Comparison of ENCODE assay signal across 29 cellular contexts in the genomic region with DNA sequence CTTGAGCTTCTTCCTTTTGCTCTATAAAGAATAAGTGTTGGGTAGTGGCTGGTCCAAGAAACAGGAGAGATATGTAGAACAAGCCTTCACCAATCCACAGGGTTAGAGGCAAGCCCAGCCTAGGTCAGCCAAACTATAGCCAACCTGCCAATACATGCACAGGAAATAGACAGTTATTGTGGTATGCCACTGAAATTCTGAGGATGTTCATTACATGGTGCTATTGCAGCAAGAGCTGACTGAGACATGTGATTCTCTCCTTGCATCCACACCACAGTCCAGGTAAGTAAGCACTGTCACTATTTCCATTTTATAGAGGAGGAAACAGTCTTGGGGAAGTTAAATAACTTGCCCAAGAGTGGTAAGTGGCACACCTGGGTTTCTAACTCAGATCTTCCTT.
"Had no signal": no experiment of that assay in that cellular context is flagged by ENCODE, and none has a peak within 500 bp of the region (broad histone marks: within the 10 kb centered on the region; RNA-seq: fewer than 3 reads in every experiment).

No MANE protein-coding gene starts in this region.

- H3K27ac Mint-ChIP-seq: stimulated activated effector memory CD8-positive, alpha-beta T cell treated with anti-CD3 and anti-CD28 coated beads, Interleukin-12 subunit alpha, Interleukin-12 subunit beta, amount 100 ng/mL, for 72 hours; stimulated activated memory B cell treated with anti-CD40 and anti-IgM and Interleukin-4, amounts not matched to agents 10 μg/mL and 1 μg/mL and 100 μg/mL, for 72 hours; stimulated activated naive B cell treated with anti-CD40 and anti-IgM and Interleukin-4, amounts not matched to agents 10 μg/mL and 1 μg/mL and 100 μg/mL, for 72 hours; stimulated activated naive CD8-positive, alpha-beta T cell treated with anti-CD3 and anti-CD28 coated beads, Interleukin-15, amount 100 ng/mL, for 72 hours; stimulated activated naive CD8-positive, alpha-beta T cell treated with anti-CD3 and anti-CD28 coated beads, Interleukin-15, Interleukin-2, amounts not matched to agents 100 ng/mL and 50 ng/mL, for 24 hours; type B pancreatic cell had no signal

- H3K9me3 ChIP-seq: suprapubic skin, testis, thoracic aorta, thyroid gland, tibial artery, transverse colon, upper lobe of left lung, upper lobe of right lung, uterus, vagina had no signal

- FAIRE-seq: urothelium cell line had no signal

- H3K27me3 ChIP-seq: stomach, suprapubic skin, testis, thyroid gland, tibial artery, tibial nerve, transverse colon, upper lobe of left lung, upper lobe of right lung, uterus, vagina had no signal

- H3K36me3 ChIP-seq: stomach, suprapubic skin, thoracic aorta, thyroid gland, tibial artery, tibial nerve, transverse colon, upper lobe of left lung, upper lobe of right lung, uterus, vagina had no signal

- H3K27ac ChIP-seq: stomach, suprapubic skin, testis, thoracic aorta, thyroid gland, tibial artery, tibial nerve, transverse colon, upper lobe of left lung, upper lobe of right lung, uterus, vagina had no signal

- H3K4me1 Mint-ChIP-seq: stimulated activated effector memory CD8-positive, alpha-beta T cell treated with anti-CD3 and anti-CD28 coated beads, Interleukin-12 subunit alpha, Interleukin-12 subunit beta, amount 100 ng/mL, for 72 hours; stimulated activated memory B cell treated with anti-CD40 and anti-IgM and Interleukin-4, amounts not matched to agents 10 μg/mL and 1 μg/mL and 100 μg/mL, for 72 hours; stimulated activated naive B cell treated with anti-CD40 and anti-IgM and Interleukin-4, amounts not matched to agents 10 μg/mL and 1 μg/mL and 100 μg/mL, for 72 hours; stimulated activated naive CD8-positive, alpha-beta T cell treated with anti-CD3 and anti-CD28 coated beads, Interleukin-15, amount 100 ng/mL, for 72 hours had no signal

- ATAC-seq: stimulated activated effector memory CD8-positive, alpha-beta T cell treated with anti-CD3 and anti-CD28 coated beads, Interleukin-12 subunit alpha, Interleukin-12 subunit beta, amount 100 ng/mL, for 72 hours; stimulated activated memory B cell treated with anti-CD40 and anti-IgM and Interleukin-4, amounts not matched to agents 10 μg/mL and 1 μg/mL and 100 μg/mL, for 72 hours; stimulated activated naive B cell treated with anti-CD40 and anti-IgM and Interleukin-4, amounts not matched to agents 10 μg/mL and 1 μg/mL and 100 μg/mL, for 72 hours; stimulated activated naive CD8-positive, alpha-beta T cell treated with anti-CD3 and anti-CD28 coated beads, Interleukin-15, amount 100 ng/mL, for 72 hours; stimulated activated naive CD8-positive, alpha-beta T cell treated with anti-CD3 and anti-CD28 coated beads, Interleukin-15, Interleukin-2, amounts not matched to agents 100 U/mL and 50 U/mL, for 24 hours; upper lobe of right lung had no signal

- DNase-seq: stimulated activated CD4-positive, alpha-beta T cell treated with anti-CD3 and anti-CD28 coated beads, Interleukin-2, amount 100 ng/mL, for 48 hours; stimulated activated CD4-positive, alpha-beta T cell treated with anti-CD3 and anti-CD28 coated beads, Interleukin-4, amount 100 ng/mL, for 1 hour; stimulated activated CD4-positive, alpha-beta T cell treated with anti-CD3 and anti-CD28 coated beads, Interleukin-4, amount 100 ng/mL, for 24 hours; stimulated activated CD4-positive, alpha-beta T cell treated with anti-CD3 and anti-CD28 coated beads, Interleukin-4, amount 100 ng/mL, for 4 hours; stimulated activated CD8-positive, alpha-beta memory T cell treated with anti-CD3 and anti-CD28 coated beads, Interleukin-4, amount 100 ng/mL, for 48 hours; stimulated activated naive B cell treated with anti-CD40 and anti-IgM and Interleukin-4, amounts not matched to agents 10 μg/mL and 1 μg/mL and 100 μg/mL, for 72 hours; stimulated activated naive CD4-positive, alpha-beta T cell; stimulated activated naive CD4-positive, alpha-beta T cell treated with Interleukin-2 at 50 U/mL for 16 hours; stimulated activated naive CD8-positive, alpha-beta T cell treated with anti-CD3 and anti-CD28 coated beads, Interleukin-15, amount 100 ng/mL, for 72 hours; stimulated activated naive CD8-positive, alpha-beta T cell treated with anti-CD3 and anti-CD28 coated beads, Interleukin-15, Interleukin-2, amounts not matched to agents 100 U/mL and 50 U/mL, for 24 hours; stomach; substantia nigra; testis; thyroid gland; tibial artery; transverse colon; trophoblast cell; upper lobe of left lung; upper lobe of right lung; uterus had no signal

- H3K4me1 ChIP-seq: stomach, suprapubic skin, testis, thyroid gland, tibial artery, tibial nerve, transverse colon, upper lobe of left lung, upper lobe of right lung, uterus, vagina had no signal

- H3K4me3 Mint-ChIP-seq: stimulated activated effector memory CD8-positive, alpha-beta T cell treated with anti-CD3 and anti-CD28 coated beads, Interleukin-12 subunit alpha, Interleukin-12 subunit beta, amount 100 ng/mL, for 72 hours; stimulated activated memory B cell treated with anti-CD40 and anti-IgM and Interleukin-4, amounts not matched to agents 10 μg/mL and 1 μg/mL and 100 μg/mL, for 72 hours; stimulated activated naive B cell treated with anti-CD40 and anti-IgM and Interleukin-4, amounts not matched to agents 10 μg/mL and 1 μg/mL and 100 μg/mL, for 72 hours; stimulated activated naive CD8-positive, alpha-beta T cell treated with anti-CD3 and anti-CD28 coated beads, Interleukin-15, amount 100 ng/mL, for 72 hours; stimulated activated naive CD8-positive, alpha-beta T cell treated with anti-CD3 and anti-CD28 coated beads, Interleukin-15, Interleukin-2, amounts not matched to agents 100 ng/mL and 50 ng/mL, for 24 hours; type B pancreatic cell had no signal

- H3K4me3 ChIP-seq: stomach, suprapubic skin, testis, thoracic aorta, thyroid gland, tibial artery, tibial nerve, transverse colon, upper lobe of left lung, upper lobe of right lung, uterus, vagina had no signal

- H3K36me3 Mint-ChIP-seq: stimulated activated effector memory CD8-positive, alpha-beta T cell treated with anti-CD3 and anti-CD28 coated beads, Interleukin-12 subunit alpha, Interleukin-12 subunit beta, amount 100 ng/mL, for 72 hours; stimulated activated memory B cell treated with anti-CD40 and anti-IgM and Interleukin-4, amounts not matched to agents 10 μg/mL and 1 μg/mL and 100 μg/mL, for 72 hours; stimulated activated naive B cell treated with anti-CD40 and anti-IgM and Interleukin-4, amounts not matched to agents 10 μg/mL and 1 μg/mL and 100 μg/mL, for 72 hours; type B pancreatic cell had no signal
